In the genomic region with DNA sequence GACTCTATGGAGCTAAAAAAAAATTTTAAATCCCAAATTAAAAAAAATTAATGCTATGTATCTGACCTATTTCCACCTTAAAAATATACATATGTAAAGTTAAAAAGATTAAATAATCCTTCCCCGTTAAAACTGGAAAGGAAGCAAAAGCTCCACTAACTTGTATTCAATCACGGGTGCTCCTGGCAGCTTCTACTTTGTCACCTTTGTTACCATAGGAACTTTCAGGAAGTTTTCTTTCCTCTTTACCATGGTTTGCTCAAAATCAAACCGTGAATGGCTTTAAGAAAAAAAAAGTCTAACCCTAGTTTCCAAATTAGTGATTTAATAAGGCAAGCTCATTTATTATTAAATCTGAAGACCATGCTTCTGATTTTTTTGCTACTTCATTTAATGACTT, we compare ENCODE assay signal across 18 cellular contexts. TPM values are rescaled to one million over a fixed set of nuclear protein-coding genes. Genes with fewer than 3 reads are reported as not detected.
DNase-seq lines count a peak whose midpoint lies in the region; ATAC-seq and TF ChIP-seq lines count a peak whose summit lies in the region.
"Had no signal": no experiment of that assay in that cellular context is flagged by ENCODE, and none has a peak within 500 bp of the region (broad histone marks: within the 10 kb centered on the region; RNA-seq: fewer than 3 reads in every experiment).

No MANE protein-coding gene starts in this region.

- CTCF ChIA-PET in A673 (lab: Charles Lee), result no interaction called here

- H3K9ac ChIP-seq in DND-41 (ENCODE audit: low read depth, low read length), result no peak overlapping the region
- no peak overlapping the region for H3K9ac ChIP-seq in fibroblast of lung (ENCODE audit: insufficient read depth, low read length)
- H3K9ac ChIP-seq in parathyroid adenoma, result no peak overlapping the region
- H3K9ac ChIP-seq: BLaER1 treated with 17β-estradiol and CSF1 and Interleukin-3, amounts not matched to agents 10 nM and 100 nM; KMS-11 had no signal

- BruUV-seq in A673 (replicated peaks; lab: Mats Ljungman, UMichigan), result no TSS peak

- no peaks in the 10 kb centered on the region; the same call in 1 of the 2 replicates for H4K20me1 ChIP-seq in DND-41 (ENCODE audit: insufficient read depth, low read length)
- no peaks in the 10 kb centered on the region for H4K20me1 ChIP-seq in fibroblast of lung (ENCODE audit: control insufficient read depth, extremely low read depth, insufficient read depth, low read length)
- no peaks in the 10 kb centered on the region for H4K20me1 ChIP-seq in hepatocyte (ENCODE audit: insufficient read depth, poor library complexity, severe bottlenecking)

- H3K9me2 ChIP-seq in hepatocyte (replicated peaks; ENCODE audit: insufficient read depth), result no peaks in the 10 kb centered on the region

- peak overlapping the region; percentile 72; the same call in 1 of the 2 replicates for H3K4me2 ChIP-seq in DND-41 (ENCODE audit: insufficient read depth, low read length)
- no peak overlapping the region for H3K4me2 ChIP-seq in fibroblast of lung (ENCODE audit: extremely low read depth, insufficient read depth, low read length)
- peak overlapping the region; percentile 30 for H3K4me2 ChIP-seq in parathyroid adenoma (ENCODE audit: low read length)
- no peak overlapping the region for H3K4me2 ChIP-seq in hepatocyte

- intact Hi-C loops in A673 (cut with micrococcal nuclease; ENCODE audit: unreplicated experiment), result no loop called here

- POLR2A ChIA-PET in A673 (lab: Charles Lee; ENCODE audit: low non-redundant PET), result interaction anchor here (0.6 kb wide), 1 partner anchor 1242 kb away, joined by 3 read pairs; no protein-coding TSS in a partner anchor

- ATAC-seq in DND-41 (ENCODE audit: insufficient read depth, low read depth), result no peak
- ATAC-seq: A549, Right ventricle myocardium inferior had no signal

- no peak for TF ChIP-seq CTCF in DND-41 (IDR thresholded peaks at IDR 0.05; ENCODE audit: borderline replicate concordance, extremely low read depth, low read length, poor library complexity, severe bottlenecking)
- no peak for TF ChIP-seq CTCF in fibroblast of lung (conservative IDR thresholded peaks at IDR 0.05 in 1 of 2, IDR thresholded peaks at IDR 0.05 in 1 of 2; ENCODE audit: low read depth in 1 of 2, low read length in 2 of 2)
- no peak for TF ChIP-seq CTCF in parathyroid adenoma (IDR thresholded peaks at IDR 0.05)
- no peak for TF ChIP-seq CTCF in hepatocyte (IDR thresholded peaks at IDR 0.05; ENCODE audit: poor library complexity)
- no peak for TF ChIP-seq CTCF in A673 (conservative IDR thresholded peaks at IDR 0.05; ENCODE audit: low read depth, low read length)

- H3K27me3 ChIP-seq in DND-41 (ENCODE audit: insufficient read depth, low read length, poor library complexity) (no peaks in the 10 kb centered on the region), fibroblast of lung (ENCODE audit: control insufficient read depth, insufficient read depth, low read length) (no peaks in the 10 kb centered on the region), parathyroid adenoma (ENCODE audit: control insufficient read depth, insufficient read depth, low read length) (no peaks in the 10 kb centered on the region), hepatocyte (no peaks in the 10 kb centered on the region), A673 (replicated peaks; ENCODE audit: insufficient read depth, low read depth, low read length, poor library complexity) (no peaks in the 10 kb centered on the region)
- H3K27me3 ChIP-seq: BLaER1 treated with 17β-estradiol and CSF1 and Interleukin-3, amounts not matched to agents 10 nM and 100 nM; Peyer's patch had no signal

- H3K4me3 ChIP-seq in DND-41 (ENCODE audit: low read depth in 1 of 2, low read length in 2 of 2) (no peak overlapping the region), fibroblast of lung (replicated peaks in 1 of 4; ENCODE audit: control extremely low read depth in 1 of 4, insufficient read depth in 1 of 4, low read depth in 3 of 4, low read length in 4 of 4) (no peak overlapping the region), parathyroid adenoma (ENCODE audit: low read depth, low read length) (peak overlapping the region; percentile 19), hepatocyte (no peak overlapping the region), A673 (ENCODE audit: low read depth, low read length, poor library complexity, severe bottlenecking) (no peak overlapping the region)
- H3K4me3 ChIP-seq: A549; BLaER1 treated with 17β-estradiol and CSF1 and Interleukin-3, amounts not matched to agents 10 nM and 100 nM; Peyer's patch had no signal

- H3K79me2 ChIP-seq in DND-41 (ENCODE audit: insufficient read depth, low read length) (peaks cover 73% of the 10 kb centered on the region), fibroblast of lung (ENCODE audit: control insufficient read depth, insufficient read depth, low read length) (peaks cover 54% of the 10 kb centered on the region), parathyroid adenoma (peaks cover 19% of the 10 kb centered on the region), hepatocyte (peaks cover 80% of the 10 kb centered on the region)

- H3K9me3 ChIP-seq in DND-41 (ENCODE audit: insufficient read depth, low read length, severe bottlenecking), result no peaks in the 10 kb centered on the region
- H3K9me3 ChIP-seq in fibroblast of lung (ENCODE audit: control insufficient read depth, insufficient read depth, low read depth, low read length), result no peaks in the 10 kb centered on the region
- no peaks in the 10 kb centered on the region for H3K9me3 ChIP-seq in parathyroid adenoma (ENCODE audit: control insufficient read depth, low read length)
- H3K9me3 ChIP-seq in hepatocyte (ENCODE audit: low read depth), result no peaks in the 10 kb centered on the region
- no peaks in the 10 kb centered on the region for H3K9me3 ChIP-seq in A673 (ENCODE audit: low read depth, low read length, poor library complexity, severe bottlenecking)
- H3K9me3 ChIP-seq: A549; BLaER1 treated with 17β-estradiol and CSF1 and Interleukin-3, amounts not matched to agents 10 nM and 100 nM; Peyer's patch had no signal

- H2AFZ ChIP-seq in DND-41 (ENCODE audit: low read depth, low read length) (no peak overlapping the region), fibroblast of lung (ENCODE audit: low read length) (no peak overlapping the region), parathyroid adenoma (no peak overlapping the region), hepatocyte (no peak overlapping the region)

- H3K36me3 ChIP-seq in DND-41 (ENCODE audit: insufficient read depth, low read length) (no peaks in the 10 kb centered on the region; the same call in 1 of the 2 replicates), fibroblast of lung (ENCODE audit: control insufficient read depth, insufficient read depth, low read length) (no peaks in the 10 kb centered on the region), parathyroid adenoma (ENCODE audit: control insufficient read depth, insufficient read depth, low read length) (no peaks in the 10 kb centered on the region), hepatocyte (replicated peaks; ENCODE audit: insufficient read depth, low read depth) (no peaks in the 10 kb centered on the region), A673 (ENCODE audit: insufficient read depth, low read length, poor library complexity, severe bottlenecking) (no peaks in the 10 kb centered on the region)
- H3K36me3 ChIP-seq: Peyer's patch had no signal

- WGBS in hepatocyte (ENCODE audit: low lambda C conversion rate, missing lambda C conversion rate), result 55% methylated on average over 3 of the region's 3 CpGs

- H3K4me1 ChIP-seq in DND-41 (ENCODE audit: insufficient read depth, low read length) (peaks cover 33% of the 10 kb centered on the region), fibroblast of lung (ENCODE audit: control insufficient read depth, extremely low read depth, insufficient read depth, low read length) (peaks cover 4% of the 10 kb centered on the region), parathyroid adenoma (peaks cover 3% of the 10 kb centered on the region), hepatocyte (ENCODE audit: insufficient read depth) (peaks cover 18% of the 10 kb centered on the region), A673 (ENCODE audit: insufficient read depth, low read length, poor library complexity, severe bottlenecking) (peaks cover 13% of the 10 kb centered on the region)

- DNase-seq in DND-41, result no peak
- peak; percentile 5 for DNase-seq in astrocyte of the hippocampus (ENCODE audit: low read depth, low spot score)
- peak; percentile 1 for DNase-seq in fibroblast of lung (ENCODE audit: low read depth in 2 of 2)
- DNase-seq in effector CD8-positive, alpha-beta T cell (lab: John Stamatoyannopoulos, UW), result no peak
- no peak for DNase-seq in hepatocyte (ENCODE audit: low spot score)
- DNase-seq in NCI-H2107 (lab: John Stamatoyannopoulos, UW), result no peak
- no peak for DNase-seq in A673 (ENCODE audit: low spot score)
- DNase-seq: DMS79 treated with DMSO at 0.1 percent for 48 hours, NCI-H1417 treated with DMSO at 0.1 percent for 48 hours, NCI-H1930, NCI-H345, NCI-H524 treated with DMSO at 0.1 percent for 48 hours, Peyer's patch had no signal

- H3K27ac ChIP-seq in DND-41 (ENCODE audit: low read length) (no peak overlapping the region), fibroblast of lung (ENCODE audit: insufficient read depth, low read length) (no peak overlapping the region), parathyroid adenoma (no peak overlapping the region), hepatocyte (no peak overlapping the region), A673 (ENCODE audit: low read depth, low read length, poor library complexity, severe bottlenecking) (no peak overlapping the region)
- H3K27ac ChIP-seq: A549; BLaER1 treated with 17β-estradiol and CSF1 and Interleukin-3, amounts not matched to agents 10 nM and 100 nM; KMS-11; Peyer's patch had no signal

RNA-seq across cellular contexts. Expression of a gene that starts 3.5 kb away (rescaled TPM):
- total RNA-seq in fibroblast of lung (22.0 and 23.6 TPM in 2 replicates), hepatocyte (21.7 and 22.5 TPM in 2 replicates), A673 (2021) (14.2 and 15.3 TPM in 2 replicates)
- polyA plus RNA-seq in fibroblast of lung (7.8 and 10.5 TPM in 2 replicates), hepatocyte (7.8 and 12.2 TPM in 2 replicates)
- polyA plus RNA-seq in fibroblast of lung (2012), result 5.2 and 6.2 TPM in 2 replicates
- polyA minus RNA-seq in fibroblast of lung (ENCODE audit: low replicate concordance), result 0.90 and 1.9 TPM in 2 replicates

RNA-seq across cellular contexts. Expression of a gene that starts 3.7 kb away (rescaled TPM):
- total RNA-seq in fibroblast of lung, result 0.50 and 0.77 TPM in 2 replicates
- 0.18 and 0.89 TPM in 2 replicates for polyA plus RNA-seq in fibroblast of lung
- 0.65 and 0.67 TPM in 2 replicates for polyA plus RNA-seq in fibroblast of lung (2012)
- polyA minus RNA-seq in fibroblast of lung (ENCODE audit: low replicate concordance), result not detected in 2 replicates
- 0.32 and 1.00 TPM in 2 replicates for total RNA-seq in hepatocyte
- 1.5 and 2.9 TPM in 2 replicates for polyA plus RNA-seq in hepatocyte
- 0.61 TPM in 1 of 2 replicates, not detected in the other for total RNA-seq in A673 (2021)

Comparison
In these comparisons a context has a peak if more than half of its experiments do, and no peak if none do; other contexts are left out.
1. DNase-seq: peak in astrocyte of the hippocampus (single experiment) and fibroblast of lung (2 of 2); none in DND-41 (single experiment), effector CD8-positive, alpha-beta T cell (single experiment), hepatocyte (single experiment), NCI-H2107 (single experiment) and A673 (single experiment).
2. H3K4me2 ChIP-seq: peak in DND-41 (single experiment) and parathyroid adenoma (single experiment); none in fibroblast of lung (single experiment) and hepatocyte (single experiment).